ENCODE assay signal across 17 cellular contexts in the genomic region with DNA sequence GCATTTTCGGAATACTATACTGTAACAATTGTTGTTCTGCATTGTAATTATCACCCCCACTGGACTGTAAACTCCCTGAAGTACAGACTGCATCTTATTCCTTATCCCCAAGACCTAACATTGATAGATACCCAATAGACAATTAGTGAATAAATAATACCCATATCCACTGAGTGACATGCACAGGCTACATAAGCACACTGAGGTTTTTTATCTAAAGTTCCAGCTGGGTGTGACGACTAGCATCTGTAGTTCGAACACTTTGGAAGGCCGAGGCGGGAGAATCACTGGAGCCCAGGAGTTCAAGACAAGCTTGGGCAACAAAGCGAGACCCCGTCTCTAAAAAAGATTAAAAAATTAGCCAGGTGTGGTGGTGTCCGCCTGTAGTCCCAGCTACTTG. TPM values are rescaled to one million over a fixed set of nuclear protein-coding genes. Genes with fewer than 3 reads are reported as not detected.
DNase-seq lines count a peak whose midpoint lies in the region; ATAC-seq, FAIRE-seq and TF ChIP-seq lines count a peak whose summit lies in the region.
"Had no signal": no experiment of that assay in that cellular context is flagged by ENCODE, and none has a peak within 500 bp of the region (broad histone marks: within the 10 kb centered on the region; RNA-seq: fewer than 3 reads in every experiment).

No MANE protein-coding gene starts in this region.

- no peaks in the 10 kb centered on the region for H3K9me2 ChIP-seq in Karpas-422 (replicated peaks; ENCODE audit: insufficient read depth, low read length)

- ATAC-seq in GM12878, result no peak
- ATAC-seq: activated CD8-positive, alpha-beta memory T cell treated with anti-CD3 and anti-CD28 coated beads, Interleukin-2, amount 10 ng/mL, durations not matched to agents 7 days and 5 days had no signal

- SMC1A ChIA-PET in GM12878 (lab: Charles Lee; ENCODE audit: uncharacterized antibody, unreplicated experiment), result interaction anchor here (0.7 to 5.5 kb wide), 19 partner anchors 8 to 347 kb away, joined by 3 to 45 read pairs (median 4); a partner anchor contains a TSS

- H4K20me1 ChIP-seq in Karpas-422 (ENCODE audit: insufficient read depth, low read depth, low read length) (peaks cover 21% of the 10 kb centered on the region; the same call in 1 of the 2 replicates), GM12878 (ENCODE audit: control insufficient read depth, insufficient read depth) (no peaks in the 10 kb centered on the region), neural progenitor cell (ENCODE audit: low read depth) (peaks cover 46% of the 10 kb centered on the region)

- FAIRE-seq in GM12878 (lab: Jason Lieb, UNC), result no peak
- no peak for FAIRE-seq in HTR-8/SVneo (lab: Jason Lieb, UNC)
- FAIRE-seq: H1 had no signal

- TF ChIP-seq CTCF in GM12878 (IDR thresholded peaks at IDR 0.05 in 2 of 3, conservative IDR thresholded peaks at IDR 0.05 in 1 of 3; ENCODE audit: control insufficient read depth in 2 of 3, extremely low read depth in 1 of 3, insufficient read depth in 1 of 3, low read depth in 3 of 3, low read length in 3 of 3), result no peak
- TF ChIP-seq CTCF in neural progenitor cell (IDR thresholded peaks at IDR 0.05), result no peak

- TF ChIP-seq POLR2A in GM12878 (IDR thresholded peaks at IDR 0.05; ENCODE audit: low read depth, low read length), result no peak

- TF ChIP-seq EP300 in GM12878 (IDR thresholded peaks at IDR 0.05; ENCODE audit: borderline replicate concordance in 1 of 2, control insufficient read depth in 1 of 2, low read depth in 2 of 2, low read length in 2 of 2), result no peak

- H3K27ac ChIP-seq in CD8-positive, alpha-beta memory T cell (ENCODE audit: low read depth, low read length), result no peak overlapping the region
- H3K27ac ChIP-seq in Karpas-422 (ENCODE audit: low read length) (no peak overlapping the region), GM12878 (ENCODE audit: control insufficient read depth, insufficient read depth) (no peak overlapping the region), neural progenitor cell (no peak overlapping the region)
- H3K27ac ChIP-seq: colonic mucosa had no signal

- H2AFZ ChIP-seq in Karpas-422 (ENCODE audit: low read length) (no peak overlapping the region), GM12878 (ENCODE audit: control insufficient read depth, low read depth, low read length) (no peak overlapping the region), neural progenitor cell (replicated peaks) (no peak overlapping the region)

- peaks cover 52 to 65% (median 62%) of the 10 kb centered on the region in 3 donors for H3K4me1 Mint-ChIP-seq in CD8-positive, alpha-beta memory T cell
- H3K4me1 Mint-ChIP-seq in neural progenitor cell, result peaks cover 29% of the 10 kb centered on the region

- H3K9ac ChIP-seq in Karpas-422 (ENCODE audit: low read length) (no peak overlapping the region), GM12878 (ENCODE audit: control insufficient read depth, insufficient read depth, low read length) (no peak overlapping the region), neural progenitor cell (no peak overlapping the region)

- TF ChIP-seq RAD21 in GM12878 (IDR thresholded peaks at IDR 0.05; ENCODE audit: insufficient read depth, low read depth, low read length), result no peak

- peak overlapping the region in 2 of 8 donors; percentile 14 to 51 for H3K27ac Mint-ChIP-seq in CD8-positive, alpha-beta memory T cell
- no peak overlapping the region for H3K27ac Mint-ChIP-seq in neural progenitor cell
- H3K27ac Mint-ChIP-seq: activated CD8-positive, alpha-beta memory T cell treated with anti-CD3 and anti-CD28 coated beads, Interleukin-2, amount 10 ng/mL, durations not matched to agents 7 days and 5 days had no signal

- H3K9me3 Mint-ChIP-seq in CD8-positive, alpha-beta memory T cell, result no peaks in the 10 kb centered on the region
- H3K9me3 Mint-ChIP-seq in neural progenitor cell, result peaks cover 2% of the 10 kb centered on the region

- H3K4me3 ChIP-seq in CD8-positive, alpha-beta memory T cell (ENCODE audit: low read length), result no peak overlapping the region
- H3K4me3 ChIP-seq in Karpas-422 (ENCODE audit: low read length) (peak overlapping the region; percentile 78; the same call in 1 of the 2 replicates), GM12878 (peak overlapping the region; percentile 91; the same call in 1 of the 2 replicates), neural progenitor cell (no peak overlapping the region)
- H3K4me3 ChIP-seq: colonic mucosa had no signal

- no peak for DNase-seq in CD8-positive, alpha-beta memory T cell
- DNase-seq in Karpas-422 (no peak), GM12878 (ENCODE audit: low read depth, low spot score) (no peak), neural progenitor cell (ENCODE audit: low spot score) (no peak), NCI-H345 treated with DMSO at 0.1 percent for 48 hours (lab: John Stamatoyannopoulos, UW; ENCODE audit: unreplicated experiment) (no peak), HTR-8/SVneo (ENCODE audit: insufficient read length, low spot score) (no peak)
- DNase-seq in NK-92 treated with Interleukin-12 subunit alpha and Interleukin-12 subunit beta, amount 100 ng/mL, for 24 hours (lab: John Stamatoyannopoulos, UW), result no peak
- DNase-seq: activated CD4-positive, CD25-positive, alpha-beta regulatory T cell treated with anti-CD3 and anti-CD28 coated beads, Interleukin-2, amount 50 U/mL, for 72 hours; activated CD8-positive, alpha-beta memory T cell treated with anti-CD3 and anti-CD28 coated beads, Interleukin-2, amount 10 ng/mL, durations not matched to agents 7 days and 5 days; activated naive CD4-positive, alpha-beta T cell treated with Interleukin-2 at 50 U/mL for 16 hours; colonic mucosa; left ventricle myocardium inferior; NCI-H2081; NCI-H524; SHP77 treated with DMSO at 0.1 percent for 48 hours; testis had no signal

- POLR2A ChIA-PET in CD8-positive, alpha-beta memory T cell (lab: Charles Lee), result no interaction called here
- POLR2A ChIA-PET in GM12878 (lab: Charles Lee), result interaction anchor here (1.0 to 1.4 kb wide), 4 partner anchors 10 to 345 kb away, joined by 3 read pairs; a partner anchor contains a TSS

- no TSS peak for BruUV-seq in GM12878 (replicated peaks; lab: Mats Ljungman, UMichigan)

- H3K4me2 ChIP-seq in Karpas-422 (ENCODE audit: low read depth, low read length, poor library complexity, severe bottlenecking) (peak overlapping the region; percentile 74), GM12878 (ENCODE audit: control insufficient read depth, insufficient read depth) (peak overlapping the region; percentile 88), neural progenitor cell (peak overlapping the region; percentile 31)

- peak overlapping the region in 5 of 7 donors; percentile 3 to 98 (median 30) for H3K4me3 Mint-ChIP-seq in CD8-positive, alpha-beta memory T cell
- peak overlapping the region; percentile 100 for H3K4me3 Mint-ChIP-seq in neural progenitor cell

- no peaks in the 10 kb centered on the region for H3K27me3 ChIP-seq in CD8-positive, alpha-beta memory T cell (ENCODE audit: insufficient read depth, low read length, poor library complexity, severe bottlenecking)
- H3K27me3 ChIP-seq in Karpas-422 (ENCODE audit: low read length) (no peaks in the 10 kb centered on the region), GM12878 (replicated peaks in 1 of 2; ENCODE audit: control insufficient read depth in 2 of 2, insufficient read depth in 2 of 2, low read length in 1 of 2) (no peaks in the 10 kb centered on the region), neural progenitor cell (no peaks in the 10 kb centered on the region)
- H3K27me3 ChIP-seq: colonic mucosa, testis had no signal

- RAD21 ChIA-PET in GM12878 (lab: Charles Lee; ENCODE audit: unreplicated experiment), result interaction anchor here (0.9 to 2.5 kb wide), 8 partner anchors 8 to 122 kb away, joined by 3 to 13 read pairs (median 4); a partner anchor contains a TSS

- H3K36me3 Mint-ChIP-seq in CD8-positive, alpha-beta memory T cell, result peaks cover 0 to 9% (median 2%) of the 10 kb centered on the region in 3 donors
- peaks cover 29% of the 10 kb centered on the region for H3K36me3 Mint-ChIP-seq in neural progenitor cell

- H3K9me3 ChIP-seq in CD8-positive, alpha-beta memory T cell (ENCODE audit: low read length), result no peaks in the 10 kb centered on the region
- H3K9me3 ChIP-seq in Karpas-422 (ENCODE audit: low read length), result no peaks in the 10 kb centered on the region
- no peaks in the 10 kb centered on the region for H3K9me3 ChIP-seq in GM12878 (replicated peaks; ENCODE audit: control insufficient read depth, insufficient read depth, low read length)
- no peaks in the 10 kb centered on the region for H3K9me3 ChIP-seq in neural progenitor cell (ENCODE audit: low read depth)
- H3K9me3 ChIP-seq: colonic mucosa, left ventricle myocardium inferior, testis had no signal

- CTCF ChIA-PET in CD8-positive, alpha-beta memory T cell (lab: Charles Lee), result interaction anchor here (1.1 kb wide), 1 partner anchor 99 kb away, joined by 3 read pairs; a partner anchor contains a TSS
- CTCF ChIA-PET in GM12878 (lab: Yijun Ruan, JAX), result interaction anchor here (0.6 to 4.5 kb wide), 20 partner anchors 8 to 1257 kb away, joined by 3 to 53 read pairs (median 4); a partner anchor contains a TSS

- WGBS in GM12878 (ENCODE audit: insufficient coverage, insufficient replicate concordance, low lambda C conversion rate, missing lambda C conversion rate), result 96% methylated on average over 8 of the region's 8 CpGs

- intact Hi-C loops in GM12878 (cut with micrococcal nuclease; ENCODE audit: unreplicated experiment), result loop anchor here (5.0 to 10.0 kb wide), 3 partner anchors 145 to 1102 kb away; a partner anchor contains a TSS

- no peaks in the 10 kb centered on the region for H3K27me3 Mint-ChIP-seq in CD8-positive, alpha-beta memory T cell
- H3K27me3 Mint-ChIP-seq in neural progenitor cell (ENCODE audit: insufficient read depth, low read depth), result peaks cover 6% of the 10 kb centered on the region
- H3K27me3 Mint-ChIP-seq: activated CD8-positive, alpha-beta memory T cell treated with anti-CD3 and anti-CD28 coated beads, Interleukin-2, amount 10 ng/mL, durations not matched to agents 7 days and 5 days had no signal

- in situ Hi-C loops in GM12878 (cut with MboI), result no loop called here

- peaks cover 69% of the 10 kb centered on the region for H3K79me2 ChIP-seq in Karpas-422 (ENCODE audit: low read length)
- peaks cover 65% of the 10 kb centered on the region for H3K79me2 ChIP-seq in GM12878 (ENCODE audit: control insufficient read depth, insufficient read depth, low read length)
- H3K79me2 ChIP-seq in neural progenitor cell (ENCODE audit: low read depth), result peaks cover 67% of the 10 kb centered on the region

- no peaks in the 10 kb centered on the region for H3K36me3 ChIP-seq in CD8-positive, alpha-beta memory T cell (ENCODE audit: insufficient read depth, low read length)
- H3K36me3 ChIP-seq in Karpas-422 (ENCODE audit: insufficient read depth, low read length), result peaks cover 8% of the 10 kb centered on the region; the same call in 1 of the 2 replicates
- H3K36me3 ChIP-seq in GM12878 (ENCODE audit: control insufficient read depth in 2 of 2, insufficient read depth in 2 of 2, low read length in 1 of 2), result 0 out of 4 replicates have a peak, but pooled peaks cover 0 to 2% of the 10 kb centered on the region in 2 experiments
- H3K36me3 ChIP-seq in neural progenitor cell, result no peaks in the 10 kb centered on the region
- H3K36me3 ChIP-seq: colonic mucosa, left ventricle myocardium inferior had no signal

- H3K4me1 ChIP-seq in CD8-positive, alpha-beta memory T cell (ENCODE audit: insufficient read depth, low read length), result peaks cover 34% of the 10 kb centered on the region
- H3K4me1 ChIP-seq in Karpas-422 (ENCODE audit: low read length) (peaks cover 39% of the 10 kb centered on the region), GM12878 (ENCODE audit: control insufficient read depth, insufficient read depth, low read length) (peaks cover 6% of the 10 kb centered on the region), neural progenitor cell (peaks cover 18% of the 10 kb centered on the region)
- H3K4me1 ChIP-seq: colonic mucosa had no signal

- H3F3A ChIP-seq in neural progenitor cell (ENCODE audit: low read depth), result peaks cover 24% of the 10 kb centered on the region

RNA-seq across cellular contexts. Expression of a gene that starts 2.5 kb away (rescaled TPM):
- total RNA-seq in CD8-positive, alpha-beta memory T cell, result 10 to 100 TPM; 62.7 to 62.8 TPM
- polyA plus RNA-seq in CD8-positive, alpha-beta memory T cell, result 24.3 TPM
- total RNA-seq in Karpas-422 (2014; rRNA removed; shearing (Covaris generic); ENCODE audit: low replicate concordance), result 17.9 and 44.3 TPM in 2 replicates
- 12.7 and 13.5 TPM in 2 replicates for total RNA-seq in GM12878 (2013; cell fraction: nucleolus; rRNA removed)
- 23.7 and 27.6 TPM in 2 replicates for total RNA-seq in GM12878 (2014; rRNA removed)
- total RNA-seq in GM12878 (2014; rRNA removed; fragmentation: Illumina TruSeq; extraction: Trizol), result 32.8 TPM in 2 replicates
- total RNA-seq in GM12878 (2021), result 45.9 and 46.9 TPM in 2 replicates
- polyA plus RNA-seq in GM12878 (2011; ENCODE audit: low read depth), result 12.1 TPM
- 29.4 and 38.3 TPM in 2 replicates for polyA plus RNA-seq in GM12878 (2011; rRNA removed)
- polyA plus RNA-seq in GM12878 (2011; cell fraction: cytosol; rRNA removed), result 17.4 and 20.3 TPM in 2 replicates
- polyA plus RNA-seq in GM12878 (2011; cell fraction: nucleus; rRNA removed), result 11.1 and 16.1 TPM in 2 replicates
- 16.3 and 19.0 TPM in 2 replicates for polyA plus RNA-seq in GM12878 (2012)
- polyA plus RNA-seq in GM12878 (2014; fragmentation: Illumina TruSeq; extraction: Trizol), result 50.5 and 64.0 TPM in 2 replicates
- polyA plus RNA-seq in GM12878 (2014; fragmentation: Nextera tagmentation; extraction: Ambion mirVana), result 10 to 100 TPM; 23.3 to 27.5 TPM
- polyA plus RNA-seq in GM12878 (2014; rRNA removed), result 20.0 and 23.3 TPM in 2 replicates
- polyA plus RNA-seq in GM12878 (2016; fragmentation: Nextera tagmentation; extraction: Ambion mirVana), result 10 to 100 TPM; 36.4 to 37.3 TPM
- polyA minus RNA-seq in GM12878 (2011; rRNA and poly(A)+ RNA removed), result 31.0 and 43.8 TPM in 2 replicates
- 15.8 and 24.4 TPM in 2 replicates for polyA minus RNA-seq in GM12878 (2011; cell fraction: cytosol; rRNA and poly(A)+ RNA removed)
- 5.6 and 10.4 TPM in 2 replicates for polyA minus RNA-seq in GM12878 (2011; cell fraction: nucleus; rRNA and poly(A)+ RNA removed)
- 37.4 and 49.4 TPM in 2 replicates for total RNA-seq in neural progenitor cell (ENCODE audit: low replicate concordance)

Comparison
In these comparisons a context has a peak if more than half of its experiments do, and no peak if none do; other contexts are left out.
1. H3K4me3 ChIP-seq: peak in Karpas-422 (single experiment) and GM12878 (single experiment); none in CD8-positive, alpha-beta memory T cell (single experiment) and neural progenitor cell (single experiment).
2. H3K4me2 ChIP-seq: peak in every context shown above with its lines; median percentile 88 in GM12878; 74 in Karpas-422; 31 in neural progenitor cell.